22 cellular contexts compared by ENCODE assay signal in the genomic region with DNA sequence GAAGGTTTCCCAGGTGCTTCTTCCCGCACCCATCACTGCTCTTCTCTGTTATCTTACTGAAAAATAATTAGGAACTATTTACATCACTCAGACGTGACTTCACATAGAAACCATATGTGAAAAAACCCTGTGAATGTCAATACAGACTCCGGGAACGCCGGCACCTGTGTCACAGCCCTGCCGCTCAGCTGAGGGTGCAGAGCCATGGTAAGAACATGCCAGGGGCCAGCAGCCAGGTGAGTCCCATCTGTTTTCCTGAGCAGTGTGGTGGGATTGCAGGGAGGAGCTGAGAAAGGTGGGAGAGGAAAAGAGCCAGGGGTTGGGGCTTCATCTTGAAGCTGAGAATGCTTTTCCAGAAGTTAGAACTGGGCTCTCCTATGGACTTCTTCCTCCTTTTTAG. TPM values are rescaled to one million over a fixed set of nuclear protein-coding genes. Genes with fewer than 3 reads are reported as not detected.
DNase-seq lines count a peak whose midpoint lies in the region; ATAC-seq and TF ChIP-seq lines count a peak whose summit lies in the region.
"Had no signal": no experiment of that assay in that cellular context is flagged by ENCODE, and none has a peak within 500 bp of the region (broad histone marks: within the 10 kb centered on the region; RNA-seq: fewer than 3 reads in every experiment).

No MANE protein-coding gene starts in this region.

- H3K27me3 ChIP-seq in left ventricle myocardium inferior (ENCODE audit: low read depth) (peaks cover 61% of the 10 kb centered on the region), osteoblast (ENCODE audit: insufficient read depth, low read length) (peaks cover 50% of the 10 kb centered on the region), upper lobe of right lung (peaks cover 28% of the 10 kb centered on the region)

- no peaks in the 10 kb centered on the region for H4K20me1 ChIP-seq in osteoblast (ENCODE audit: insufficient read depth, low read length)

- ATAC-seq in left cardiac atrium, result no peak
- no peak for ATAC-seq in upper lobe of right lung
- ATAC-seq: GM12878, GM23338, HCT116 had no signal

- peak; percentile 7 for DNase-seq in NCI-H748 (lab: John Stamatoyannopoulos, UW; ENCODE audit: unreplicated experiment)
- no peak for DNase-seq in NCI-H748 treated with DMSO at 0.1 percent for 48 hours (lab: John Stamatoyannopoulos, UW)
- DNase-seq in left ventricle myocardium inferior, result peak; percentile 2
- DNase-seq in left cardiac atrium, result no peak
- DNase-seq in osteoblast (ENCODE audit: insufficient read length, low spot score, missing footprints), result peak; percentile 42
- peak; percentile 53 for DNase-seq in upper lobe of right lung
- no peak for DNase-seq in coronary artery (ENCODE audit: low spot score)
- DNase-seq in ACHN, result no peak
- DNase-seq: AML-193; BE2C; CD4-positive, alpha-beta T cell; CD8-positive, alpha-beta memory T cell; DMS 273 treated with DMSO at 0.1 percent for 48 hours; DMS79; EL; GDM1; H9 had no signal

- no peak for TF ChIP-seq CTCF in left ventricle myocardium inferior (IDR thresholded peaks at IDR 0.05; ENCODE audit: borderline replicate concordance)
- no peak for TF ChIP-seq CTCF in osteoblast (IDR thresholded peaks at IDR 0.05; ENCODE audit: extremely low read depth, low read depth, low read length)
- no peak for TF ChIP-seq CTCF in upper lobe of right lung (IDR thresholded peaks at IDR 0.05)
- TF ChIP-seq CTCF in coronary artery (IDR thresholded peaks at IDR 0.05), result no peak

- H3K4me1 ChIP-seq in left ventricle myocardium inferior, result peaks cover 17% of the 10 kb centered on the region
- peaks cover 12% of the 10 kb centered on the region for H3K4me1 ChIP-seq in osteoblast (ENCODE audit: insufficient read depth, low read length)
- no peaks in the 10 kb centered on the region for H3K4me1 ChIP-seq in upper lobe of right lung
- H3K4me1 ChIP-seq: BE2C had no signal

- no peak overlapping the region for H3K4me2 ChIP-seq in osteoblast (ENCODE audit: insufficient read depth, low read length)
- H3K4me2 ChIP-seq: BLaER1 treated with 17β-estradiol and CSF1 and Interleukin-3, amounts not matched to agents 10 nM and 100 nM; GM23338 had no signal

- H3K9me3 ChIP-seq in left ventricle myocardium inferior (replicated peaks) (no peaks in the 10 kb centered on the region), osteoblast (ENCODE audit: low read depth, low read length) (no peaks in the 10 kb centered on the region), upper lobe of right lung (no peaks in the 10 kb centered on the region)
- H3K9me3 ChIP-seq: BE2C; BLaER1 treated with 17β-estradiol and CSF1 and Interleukin-3, amounts not matched to agents 10 nM and 100 nM had no signal

- in situ Hi-C loops in ACHN (cut with HindIII; ENCODE audit: low pct_ligation_motif_present, low pct_unique_long_range_greater_than_20kb, low sequenced_read_pairs), result no loop called here

- H3K36me3 ChIP-seq in left ventricle myocardium inferior (no peaks in the 10 kb centered on the region), osteoblast (ENCODE audit: insufficient read depth, low read length) (no peaks in the 10 kb centered on the region), upper lobe of right lung (no peaks in the 10 kb centered on the region)
- H3K36me3 ChIP-seq: BE2C had no signal

- H3K4me3 ChIP-seq in left ventricle myocardium inferior (no peak overlapping the region), osteoblast (ENCODE audit: insufficient read depth, low read length) (no peak overlapping the region), upper lobe of right lung (no peak overlapping the region), coronary artery (no peak overlapping the region)
- H3K4me3 ChIP-seq: BLaER1 treated with 17β-estradiol and CSF1 and Interleukin-3, amounts not matched to agents 10 nM and 100 nM; GM12878; GM23338 had no signal

- H3K27ac ChIP-seq in left ventricle myocardium inferior (replicated peaks), result no peak overlapping the region
- no peak overlapping the region for H3K27ac ChIP-seq in osteoblast (ENCODE audit: low read depth, low read length)
- H3K27ac ChIP-seq in upper lobe of right lung, result no peak overlapping the region
- H3K27ac ChIP-seq in coronary artery, result no peak overlapping the region
- H3K27ac ChIP-seq: 22Rv1; BLaER1 treated with 17β-estradiol and CSF1 and Interleukin-3, amounts not matched to agents 10 nM and 100 nM had no signal

- H2AFZ ChIP-seq in osteoblast (ENCODE audit: low read length), result no peak overlapping the region
- H2AFZ ChIP-seq: GM23338 had no signal

- H3K79me2 ChIP-seq in osteoblast (ENCODE audit: insufficient read depth, low read length), result no peaks in the 10 kb centered on the region

- intact Hi-C loops in left ventricle myocardium inferior (cut with micrococcal nuclease), result no loop called here
- intact Hi-C loops in left cardiac atrium (cut with DNase I), result loop anchor here in 1 of 2 donors (5.0 kb wide), 1 partner anchor 182 kb away; no protein-coding TSS in a partner anchor
- intact Hi-C loops in upper lobe of right lung (cut with DNase I), result loop anchor here (10.0 kb wide), 1 partner anchor 699 kb away; no protein-coding TSS in a partner anchor

RNA-seq across cellular contexts. Expression of a gene that starts 13.7 kb away (rescaled TPM):
- total RNA-seq in left ventricle myocardium inferior (0.33 TPM), left cardiac atrium (under 1 TPM; 0.24 to 0.41 TPM), osteoblast (not detected in 2 replicates), upper lobe of right lung (46.4 TPM)
- total RNA-seq: CD4-positive, alpha-beta T cell; CD8-positive, alpha-beta memory T cell; GM12878; H9 had no signal

RNA-seq across cellular contexts. Expression of a gene that starts 31.0 kb away (rescaled TPM):
- total RNA-seq in left ventricle myocardium inferior (10.2 TPM), left cardiac atrium (10 to 100 TPM; 10.3 to 12.4 TPM), osteoblast (18.5 and 20.3 TPM in 2 replicates), upper lobe of right lung (18.7 TPM)

RNA-seq across cellular contexts. Expression of a gene that starts 42.6 kb away (rescaled TPM):
- total RNA-seq in left ventricle myocardium inferior (1.5 TPM), left cardiac atrium (1 to 10 TPM; 1.9 to 5.3 TPM), osteoblast (2.2 and 2.4 TPM in 2 replicates), upper lobe of right lung (1.1 TPM)
- total RNA-seq: CD8-positive, alpha-beta memory T cell; GM12878; GM23338; H9 had no signal

RNA-seq across cellular contexts. Expression of a gene that starts 54.3 kb away (rescaled TPM):
- total RNA-seq in left ventricle myocardium inferior (0.38 TPM), left cardiac atrium (1 to 10 TPM in 1 of 2 donors, under 1 TPM in 1; 0.80 to 1.4 TPM), osteoblast (2.5 and 3.2 TPM in 2 replicates), upper lobe of right lung (0.81 TPM)
- total RNA-seq: CD4-positive, alpha-beta T cell; CD8-positive, alpha-beta memory T cell; GM12878 had no signal

Comparison
In these comparisons a context has a peak if more than half of its experiments do, and no peak if none do; other contexts are left out.
1. DNase-seq: peak in NCI-H748 (single experiment), left ventricle myocardium inferior (single experiment), osteoblast (single experiment) and upper lobe of right lung (single experiment); none in NCI-H748 treated with DMSO at 0.1 percent for 48 hours (single experiment), left cardiac atrium (single experiment), coronary artery (single experiment) and ACHN (single experiment).
2. RNA of a gene that starts 13.7 kb away (total RNA-seq): 46.4 TPM in upper lobe of right lung (single experiment); 0.24 to 0.41 TPM in left cardiac atrium, 0.33 TPM in left ventricle myocardium inferior (single experiment) and not detected in osteoblast; every median in the first group is over 10 times any median in the second.